Comparison of ENCODE assay signal across 17 cellular contexts in genomic region chr9:73655363-73655762, GRCh38.
"Had no signal": no experiment of that assay in that cellular context is flagged by ENCODE, and none has a peak within 500 bp of the region (broad histone marks: within the 10 kb centered on the region; RNA-seq: fewer than 3 reads in every experiment).

No MANE protein-coding gene starts in this region.

- H3K36me3 ChIP-seq: esophagus muscularis mucosa, gastroesophageal sphincter, heart left ventricle, left lung, lower lobe of right lung had no signal

- ATAC-seq: foreskin keratinocyte, gastroesophageal sphincter, heart left ventricle, left cardiac atrium, left lung, left ventricle myocardium superior, lower lobe of right lung, mucosa of descending colon had no signal

- H3K79me2 ChIP-seq: hepatocyte had no signal

- H3K9me3 ChIP-seq: esophagus muscularis mucosa, gastroesophageal sphincter, heart left ventricle, left lung, lower lobe of right lung, mucosa of descending colon had no signal

- H3K27me3 ChIP-seq: dorsolateral prefrontal cortex, esophagus muscularis mucosa, gastroesophageal sphincter, heart left ventricle, hepatocyte, left lung had no signal

- H2AFZ ChIP-seq: hepatocyte had no signal

- H3K27ac ChIP-seq: coronary artery, dorsolateral prefrontal cortex, esophagus muscularis mucosa, foreskin keratinocyte, gastroesophageal sphincter, heart left ventricle, hepatocyte, left lung, lower lobe of right lung had no signal

- H3K4me3 ChIP-seq: coronary artery, dorsolateral prefrontal cortex, esophagus muscularis mucosa, gastroesophageal sphincter, heart left ventricle, hepatocyte, left lung, lower lobe of right lung, mucosa of descending colon had no signal

- DNase-seq: dermis blood vessel endothelial cell; dorsolateral prefrontal cortex; effector CD4-positive, alpha-beta T cell; effector memory CD4-positive, alpha-beta T cell; foreskin keratinocyte; heart left ventricle; hypothalamus; left cardiac atrium; left lung; left ventricle myocardium superior; lower lobe of right lung; mesenchymal stem cell; mucosa of descending colon had no signal

- H3K4me2 ChIP-seq: hepatocyte had no signal

- H3K4me1 ChIP-seq: esophagus muscularis mucosa, foreskin keratinocyte, gastroesophageal sphincter, heart left ventricle, left lung, lower lobe of right lung had no signal
